10 cellular contexts compared by ENCODE assay signal in genomic region chr11:76648061-76648460, GRCh38.
"Had no signal": no experiment of that assay in that cellular context is flagged by ENCODE, and none has a peak within 500 bp of the region (broad histone marks: within the 10 kb centered on the region; RNA-seq: fewer than 3 reads in every experiment).

No MANE protein-coding gene starts in this region.

- DNase-seq: colonic mucosa; dermis blood vessel endothelial cell; hippocampal formation; small intestine; stimulated activated CD4-positive, alpha-beta T cell treated with anti-CD3 and anti-CD28 coated beads, Interleukin-12 subunit alpha, Interleukin-12 subunit beta, amount 100 ng/mL, for 4 hours; stimulated activated naive CD4-positive, alpha-beta T cell treated with Interleukin-2 at 50 U/mL for 16 hours; thyroid gland; upper lobe of right lung had no signal

- ATAC-seq: heart left ventricle, left lung, upper lobe of right lung had no signal
